8 cellular contexts compared by ENCODE assay signal in the genomic region with DNA sequence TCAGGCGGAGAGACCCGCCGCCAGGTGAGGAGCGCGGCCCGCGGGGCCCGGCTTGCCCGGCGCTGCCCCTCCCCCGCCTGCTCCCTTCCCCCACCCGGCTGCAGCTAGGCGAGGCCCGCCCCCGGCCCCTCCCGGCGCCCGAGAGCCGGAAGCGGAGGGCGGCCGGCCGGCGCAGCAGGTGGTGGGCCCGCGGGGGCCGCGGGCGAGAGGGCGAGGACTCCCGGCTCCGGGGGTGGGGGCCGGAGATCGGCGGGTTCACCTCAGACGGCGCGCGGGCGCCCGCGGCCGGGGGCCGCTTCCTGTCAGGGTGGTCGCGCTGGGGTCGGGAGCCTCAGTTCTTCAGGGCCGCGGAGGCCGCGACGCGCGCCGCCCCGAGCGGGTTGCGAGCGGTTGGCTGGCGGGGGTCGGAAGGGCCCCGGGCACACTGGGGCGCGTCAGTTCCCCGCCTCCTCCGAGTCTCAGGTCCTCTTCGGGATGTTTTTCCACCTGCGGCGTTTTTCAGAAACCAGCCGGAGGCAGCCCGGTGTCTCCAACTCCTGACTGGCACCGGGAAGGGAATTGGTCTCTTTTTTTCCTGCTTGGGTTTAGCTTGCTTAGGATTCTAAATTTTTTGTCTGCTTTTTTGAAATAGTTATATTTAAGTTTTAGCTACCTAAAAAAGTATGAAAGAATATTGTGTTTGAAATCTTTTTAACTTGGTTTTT. TPM values are rescaled to one million over a fixed set of nuclear protein-coding genes. Genes with fewer than 3 reads are reported as not detected.
DNase-seq lines count a peak whose midpoint lies in the region; ATAC-seq and TF ChIP-seq lines count a peak whose summit lies in the region.

No MANE protein-coding gene starts in this region.

- H3K36me3 ChIP-seq in right lobe of liver, result no peaks in the 10 kb centered on the region

- intact Hi-C loops in right lobe of liver (cut with DNase I), result loop anchor here (10.0 kb wide), 1 partner anchor 115 kb away; no protein-coding TSS in a partner anchor

- peaks cover 0 to 25% (median 4%) of the 10 kb centered on the region in 4 donors for H3K4me1 ChIP-seq in right lobe of liver

- H3K4me3 ChIP-seq in coronary artery (peak overlapping the region; percentile 94), right lobe of liver (peak overlapping the region; percentile 66 to 83 (median 74))

- H3K27ac ChIP-seq in coronary artery, result peak overlapping the region; percentile 89 to 98
- H3K27ac ChIP-seq in right lobe of liver, result peak overlapping the region; percentile 85 to 94 (median 86)

- no peak for TF ChIP-seq CTCF in coronary artery (IDR thresholded peaks at IDR 0.05)
- no peak for TF ChIP-seq CTCF in right lobe of liver (IDR thresholded peaks at IDR 0.05)

- no peak for TF ChIP-seq POLR2A in right lobe of liver (IDR thresholded peaks at IDR 0.05)

- 3% methylated on average over 6 of the region's 72 CpGs for WGBS in right lobe of liver (ENCODE audit: insufficient coverage, low coverage, low lambda C conversion rate, missing lambda C conversion rate)

- H3K27me3 ChIP-seq in right lobe of liver, result no peaks in the 10 kb centered on the region

- peak; percentile 65 for DNase-seq in NCI-H1092 (lab: John Stamatoyannopoulos, UW)
- no peak for DNase-seq in NCI-H1092 treated with DMSO at 0.1 percent for 48 hours (lab: John Stamatoyannopoulos, UW)
- DNase-seq in KG1 (lab: John Stamatoyannopoulos, UW), result peak; percentile 69
- peak in 3 of 5 donors; percentile 35 to 52 (median 37) for DNase-seq in T-helper 1 cell
- peak; percentile 77 for DNase-seq in coronary artery (ENCODE audit: low spot score)
- no peak for DNase-seq in right lobe of liver
- peak in 2 of 3 experiments; percentile 33 to 54 for DNase-seq in stimulated activated CD4-positive, alpha-beta T cell treated with anti-CD3 and anti-CD28 coated beads, TNF-alpha, amount 100 ng/mL, for 24 hours (ENCODE audit: low read depth in 3 of 3)

- ATAC-seq in GM21723 (IDR thresholded peaks at IDR 0.05; ENCODE audit: unreplicated experiment), result peak; percentile 41
- peak; percentile 58 to 77 (median 66) for ATAC-seq in right lobe of liver

- H3K9me3 ChIP-seq in right lobe of liver, result no peaks in the 10 kb centered on the region

RNA-seq across cellular contexts. Expression of a gene that starts 0.5 kb away (rescaled TPM):
- total RNA-seq in right lobe of liver, result 100 to 1,000 TPM in 1 of 6 experiments, 10 to 100 TPM in 5; 46.1 to 111 (median 48.9) TPM

Comparison
In these comparisons a context has a peak if more than half of its experiments do, and no peak if none do; other contexts are left out.
1. DNase-seq: peak in NCI-H1092 (single experiment), KG1 (single experiment), T-helper 1 cell (3 of 5), coronary artery (single experiment) and stimulated activated CD4-positive, alpha-beta T cell treated with anti-CD3 and anti-CD28 coated beads, TNF-alpha, amount 100 ng/mL, for 24 hours (2 of 3); none in NCI-H1092 treated with DMSO at 0.1 percent for 48 hours (single experiment) and right lobe of liver (0 of 3).